Comparison of ENCODE assay signal across 1 cellular context in the genomic region with DNA sequence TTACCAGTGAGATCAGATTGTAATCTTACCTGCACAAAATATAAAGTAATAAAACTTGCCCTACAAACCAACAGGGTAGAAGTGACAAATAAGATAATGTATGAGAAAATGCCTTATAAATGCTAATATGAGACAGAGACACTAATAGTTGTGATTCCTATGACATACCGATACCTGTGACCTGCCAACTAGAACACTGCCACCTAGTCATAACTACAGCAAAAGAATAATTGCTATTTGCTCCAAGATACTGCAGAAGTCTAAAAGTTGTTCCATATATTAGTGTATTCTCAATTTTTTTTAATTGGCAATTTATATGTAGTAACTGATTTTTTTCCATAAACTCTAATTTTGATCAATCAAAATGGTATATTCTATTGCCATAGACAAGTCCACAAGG.
TF ChIP-seq lines count a peak whose summit lies in the region.

No MANE protein-coding gene starts in this region.

TF ChIP-seq in endothelial cell of umbilical vein, 7 proteins besides CTCF, POLR2A, EP300 and RAD21 (continued from another document):
- TF ChIP-seq, protein P1, sequence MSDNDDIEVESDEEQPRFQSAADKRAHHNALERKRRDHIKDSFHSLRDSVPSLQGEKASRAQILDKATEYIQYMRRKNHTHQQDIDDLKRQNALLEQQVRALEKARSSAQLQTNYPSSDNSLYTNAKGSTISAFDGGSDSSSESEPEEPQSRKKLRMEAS (IDR thresholded peaks at IDR 0.05; ENCODE audit: insufficient read depth, insufficient read length), result no peak
- TF ChIP-seq GATA2 (IDR thresholded peaks at IDR 0.05; ENCODE audit: insufficient read depth, insufficient read length, low read depth, low read length), result no peak
- TF ChIP-seq FOS (IDR thresholded peaks at IDR 0.05; ENCODE audit: borderline replicate concordance, insufficient read depth, low read length), result no peak
TF ChIP-seq in endothelial cell of umbilical vein: peak in this region for 0.
